ENCODE assay signal across 8 cellular contexts in the genomic region with DNA sequence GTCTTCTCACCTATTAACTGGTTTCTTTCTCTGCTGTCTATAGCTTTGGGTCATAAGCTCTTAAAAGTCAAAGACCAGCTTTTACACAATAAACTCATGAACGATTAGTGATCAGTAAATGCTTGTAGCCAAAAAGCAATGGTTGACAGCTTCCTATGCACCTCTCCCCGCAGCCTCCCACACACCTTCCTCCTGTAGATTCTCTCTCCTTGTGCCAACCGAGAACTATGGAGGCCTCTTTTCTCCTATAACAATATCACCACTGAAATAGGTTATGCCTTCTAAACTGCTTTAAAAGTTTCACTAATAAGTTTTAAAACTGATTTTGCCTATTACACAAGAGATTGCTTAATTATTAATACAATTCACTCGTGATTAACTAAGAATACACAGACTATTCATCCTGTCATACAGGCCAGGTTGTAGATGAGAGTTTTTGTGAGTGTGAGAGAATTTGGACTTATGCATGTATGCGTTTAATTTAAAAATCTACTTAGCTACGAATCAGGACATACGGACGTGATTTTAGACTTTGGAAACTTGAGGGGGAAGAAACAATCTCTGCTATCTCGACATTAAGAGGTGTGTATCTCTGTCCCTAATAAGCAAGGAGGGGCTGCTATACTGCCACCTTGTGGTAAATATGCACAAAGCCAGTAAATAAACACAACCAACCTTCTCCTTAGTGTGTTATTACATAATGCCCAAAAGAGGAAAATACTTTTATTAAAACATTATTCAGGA.
DNase-seq lines count a peak whose midpoint lies in the region; ATAC-seq lines count a peak whose summit lies in the region.

No MANE protein-coding gene starts in this region.

- no peak for DNase-seq in Right ventricle myocardium inferior (ENCODE audit: missing footprints)
- DNase-seq in cardiac septum (ENCODE audit: low spot score) = no peak
- peak; percentile 28 for DNase-seq in NCI-H774 (lab: John Stamatoyannopoulos, UW)
- DNase-seq in central memory CD8-positive, alpha-beta T cell (ENCODE audit: low spot score in 2 of 2) = no peak
- DNase-seq in left colon = no peak

- ATAC-seq in Right ventricle myocardium inferior (peak; percentile 68), HG02759 (IDR thresholded peaks at IDR 0.05; ENCODE audit: unreplicated experiment) (peak; percentile 81), left colon (peak; percentile 76), HG02571 (IDR thresholded peaks at IDR 0.05; ENCODE audit: unreplicated experiment) (no peak), HG02938 (IDR thresholded peaks at IDR 0.05; ENCODE audit: unreplicated experiment) (no peak)
- ATAC-seq in central memory CD8-positive, alpha-beta T cell (replicated peaks; ENCODE audit: extremely low read depth, poor library complexity, severe bottlenecking) = peak; percentile 32

- H3K27ac Mint-ChIP-seq in central memory CD8-positive, alpha-beta T cell (ENCODE audit: low read depth) = no peak overlapping the region

- no peaks in the 10 kb centered on the region for H3K4me1 Mint-ChIP-seq in central memory CD8-positive, alpha-beta T cell

- intact Hi-C loops in Right ventricle myocardium inferior (cut with DNase I) (loop anchor here (5.0 to 10.0 kb wide), 3 partner anchors 51 to 139 kb away; no protein-coding TSS in a partner anchor), cardiac septum (cut with DNase I) (loop anchor here (10.0 kb wide), 3 partner anchors 539 to 809 kb away; partner anchors contain the start of gene GATA6), left colon (cut with DNase I, micrococcal nuclease) (no loop called here)

- no peaks in the 10 kb centered on the region for H3K9me3 Mint-ChIP-seq in central memory CD8-positive, alpha-beta T cell

- peaks cover 26% of the 10 kb centered on the region for H3K27me3 Mint-ChIP-seq in central memory CD8-positive, alpha-beta T cell

- no peaks in the 10 kb centered on the region for H3K36me3 Mint-ChIP-seq in central memory CD8-positive, alpha-beta T cell (ENCODE audit: insufficient read depth)

- H3K4me3 Mint-ChIP-seq in central memory CD8-positive, alpha-beta T cell = no peak overlapping the region

Comparison
In these comparisons a context has a peak if more than half of its experiments do, and no peak if none do; other contexts are left out.
1. ATAC-seq: peak in Right ventricle myocardium inferior (single experiment), HG02759 (single experiment), central memory CD8-positive, alpha-beta T cell (single experiment) and left colon (single experiment); none in HG02571 (single experiment) and HG02938 (single experiment).
2. intact Hi-C loops: an anchor here in Right ventricle myocardium inferior (5.0 to 10.0 kb wide) and cardiac septum (10.0 kb wide); none called in left colon.